ENCODE assay signal across 21 cellular contexts in genomic region chr14:41868396-41868795, GRCh38.
"Had no signal": no experiment of that assay in that cellular context is flagged by ENCODE, and none has a peak within 500 bp of the region (broad histone marks: within the 10 kb centered on the region; RNA-seq: fewer than 3 reads in every experiment).

No MANE protein-coding gene starts in this region.

- H3K36me3 ChIP-seq: brain microvascular endothelial cell, colonic mucosa, lower lobe of right lung, sigmoid colon, spleen, thoracic aorta, upper lobe of left lung had no signal

- H3K4me3 ChIP-seq: colonic mucosa, lower lobe of right lung, sigmoid colon, spleen, thoracic aorta, upper lobe of left lung had no signal

- H3K27me3 ChIP-seq: brain microvascular endothelial cell, colonic mucosa, sigmoid colon, spleen, upper lobe of left lung had no signal

- H3K4me1 ChIP-seq: colonic mucosa, lower lobe of right lung, spleen, upper lobe of left lung had no signal

- ATAC-seq: activated T-cell treated with anti-CD3 and anti-CD28 coated beads, Interleukin-2, amount 50 U/mL, for 72 hours; lower lobe of right lung; natural killer cell; stimulated activated memory B cell treated with anti-CD40 and anti-IgM and Interleukin-4, amounts not matched to agents 10 μg/mL and 1 μg/mL and 100 μg/mL, for 72 hours had no signal

- DNase-seq: activated CD4-positive, CD25-positive, alpha-beta regulatory T cell treated with anti-CD3 and anti-CD28 coated beads, Interleukin-2, amount 50 U/mL, for 72 hours; activated CD8-positive, alpha-beta memory T cell treated with anti-CD3 and anti-CD28 coated beads for 24 hours; activated CD8-positive, alpha-beta memory T cell treated with anti-CD3 and anti-CD28 coated beads, Interleukin-2, amount 50 U/mL, for 48 hours; activated gamma-delta T cell treated with Interleukin-2 at 50 U/mL for 16 hours; activated T-cell treated with anti-CD3 and anti-CD28 coated beads, Interleukin-2, amount 50 U/mL, for 72 hours; amygdala; brain microvascular endothelial cell; central memory CD4-positive, alpha-beta T cell; colonic mucosa; erythroblast; lower lobe of right lung; natural killer cell; posterior cingulate gyrus; sigmoid colon; spleen; stimulated activated CD4-positive, alpha-beta T cell treated with anti-CD3 and anti-CD28 coated beads, Interleukin-4, amount 100 ng/mL, for 4 hours; T-helper 1 cell; T-helper 9 cell; upper lobe of left lung had no signal

- H3K9me3 ChIP-seq: colonic mucosa, lower lobe of right lung, sigmoid colon, thoracic aorta, upper lobe of left lung had no signal

- H3K27ac ChIP-seq: brain microvascular endothelial cell, colonic mucosa, lower lobe of right lung, sigmoid colon, spleen, thoracic aorta, upper lobe of left lung had no signal
